1 cellular context compared by ENCODE assay signal in the genomic region with DNA sequence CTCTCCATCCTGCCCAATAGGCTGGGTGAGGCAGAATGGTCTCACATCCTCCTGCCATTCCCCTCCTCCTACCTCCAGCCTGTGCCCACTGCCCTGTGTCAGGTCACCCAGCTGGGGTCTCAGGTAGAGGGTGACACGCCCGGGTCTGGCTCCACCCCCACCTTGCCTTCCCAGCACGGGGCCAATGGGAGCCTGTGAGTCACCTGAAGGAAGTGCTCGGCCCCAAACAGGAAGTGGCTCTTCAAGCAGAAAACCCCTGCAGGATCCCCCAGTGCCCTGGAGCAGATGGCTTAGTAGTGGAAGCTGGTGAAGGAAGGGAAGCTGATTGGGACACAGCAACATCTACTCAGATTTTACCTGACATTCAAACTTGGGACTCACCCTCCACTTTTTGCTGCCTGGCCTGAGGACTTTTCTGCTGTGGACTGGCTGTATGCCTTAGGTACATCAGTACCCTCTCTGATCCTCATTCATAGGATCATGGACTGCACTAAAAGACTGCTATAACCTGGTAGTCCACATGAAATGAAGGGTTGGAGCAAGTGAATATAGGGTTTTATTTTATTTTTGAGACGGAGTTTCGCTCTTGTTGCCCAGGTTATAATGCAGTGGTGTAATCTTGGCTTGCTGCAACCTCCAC.
TF ChIP-seq lines count a peak whose summit lies in the region.

No MANE protein-coding gene starts in this region.

TF ChIP-seq in HepG2, 621 proteins besides CTCF, POLR2A, EP300 and RAD21:
- TF ChIP-seq GATA4 (IDR thresholded peaks at IDR 0.05; ENCODE audit: borderline replicate concordance, low read depth) (no peak), SIN3A (IDR thresholded peaks at IDR 0.05; ENCODE audit: borderline replicate concordance, low read depth, low read length) (no peak), ZNF343 (CRISPR knock-in tag; IDR thresholded peaks at IDR 0.05) (no peak), ZNF460 (CRISPR knock-in tag; IDR thresholded peaks at IDR 0.05; ENCODE audit: borderline replicate concordance) (no peak), CBX1 (IDR thresholded peaks at IDR 0.05; ENCODE audit: low read depth) (no peak), CREM (IDR thresholded peaks at IDR 0.05) (no peak), CREM (CRISPR knock-in tag; IDR thresholded peaks at IDR 0.05) (no peak), MED1 (CRISPR knock-in tag; IDR thresholded peaks at IDR 0.05) (no peak), ZNF841 (CRISPR knock-in tag; IDR thresholded peaks at IDR 0.05; ENCODE audit: borderline replicate concordance) (no peak), ZFP62 (CRISPR knock-in tag; IDR thresholded peaks at IDR 0.05) (no peak), ZKSCAN8 (CRISPR knock-in tag; IDR thresholded peaks at IDR 0.05; ENCODE audit: borderline replicate concordance) (no peak), HNRNPL (IDR thresholded peaks at IDR 0.05; ENCODE audit: low read depth, low read length) (no peak)
- TF ChIP-seq, protein P1, sequence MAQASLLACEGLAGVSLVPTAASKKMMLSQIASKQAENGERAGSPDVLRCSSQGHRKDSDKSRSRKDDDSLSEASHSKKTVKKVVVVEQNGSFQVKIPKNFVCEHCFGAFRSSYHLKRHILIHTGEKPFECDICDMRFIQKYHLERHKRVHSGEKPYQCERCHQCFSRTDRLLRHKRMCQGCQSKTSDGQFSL (CRISPR knock-in tag; IDR thresholded peaks at IDR 0.05), result no peak
